Comparison of ENCODE assay signal across 11 cellular contexts in genomic region chr18:62898359-62898758, GRCh38.
DNase-seq lines count a peak whose midpoint lies in the region; ATAC-seq and TF ChIP-seq lines count a peak whose summit lies in the region.
"Had no signal": no experiment of that assay in that cellular context is flagged by ENCODE, and none has a peak within 500 bp of the region (broad histone marks: within the 10 kb centered on the region; RNA-seq: fewer than 3 reads in every experiment).

No MANE protein-coding gene starts in this region.

- no peak overlapping the region for H3K4me3 Mint-ChIP-seq in activated CD8-positive, alpha-beta T cell treated with anti-CD3 and anti-CD28 coated beads for 36 hours
- no peak overlapping the region for H3K4me3 Mint-ChIP-seq in activated CD8-positive, alpha-beta T cell treated with anti-CD3 and anti-CD28 coated beads, Interleukin-2, amount 10 ng/mL, durations not matched to agents 7 days and 5 days

- H3K36me3 Mint-ChIP-seq in activated CD8-positive, alpha-beta T cell treated with anti-CD3 and anti-CD28 coated beads for 36 hours (ENCODE audit: low read depth): peaks cover 14% of the 10 kb centered on the region
- no peaks in the 10 kb centered on the region for H3K36me3 Mint-ChIP-seq in activated CD8-positive, alpha-beta T cell treated with anti-CD3 and anti-CD28 coated beads, Interleukin-2, amount 10 ng/mL, durations not matched to agents 7 days and 5 days (ENCODE audit: low read depth)

- H3K36me3 ChIP-seq in prostate gland: no peaks in the 10 kb centered on the region

- H3K4me3 ChIP-seq in prostate gland: no peak overlapping the region
- H3K4me3 ChIP-seq: A549 had no signal

- intact Hi-C loops in activated CD8-positive, alpha-beta T cell treated with anti-CD3 and anti-CD28 coated beads for 36 hours (cut with micrococcal nuclease): no loop called here
- intact Hi-C loops in prostate gland (cut with DNase I): no loop called here

- WGBS in prostate gland: 87% methylated on average over 2 of the region's 2 CpGs

- H3K4me1 ChIP-seq in prostate gland (replicated peaks): no peaks in the 10 kb centered on the region
- H3K4me1 ChIP-seq: A549 had no signal

- H3K4me1 Mint-ChIP-seq in activated CD8-positive, alpha-beta T cell treated with anti-CD3 and anti-CD28 coated beads for 36 hours (ENCODE audit: low read depth): peaks cover 2% of the 10 kb centered on the region
- H3K4me1 Mint-ChIP-seq in activated CD8-positive, alpha-beta T cell treated with anti-CD3 and anti-CD28 coated beads, Interleukin-2, amount 10 ng/mL, durations not matched to agents 7 days and 5 days (ENCODE audit: low read depth): no peaks in the 10 kb centered on the region

- no peak overlapping the region for H3K27ac ChIP-seq in prostate gland
- H3K27ac ChIP-seq: A549 had no signal

- TF ChIP-seq CTCF in activated CD8-positive, alpha-beta T cell treated with anti-CD3 and anti-CD28 coated beads for 36 hours (IDR thresholded peaks at IDR 0.05): no peak
- TF ChIP-seq CTCF in prostate gland (IDR thresholded peaks at IDR 0.05): no peak

- DNase-seq in activated CD8-positive, alpha-beta T cell treated with anti-CD3 and anti-CD28 coated beads for 36 hours: peak; percentile 17
- DNase-seq in activated CD8-positive, alpha-beta T cell treated with anti-CD3 and anti-CD28 coated beads, Interleukin-2, amount 10 ng/mL, durations not matched to agents 7 days and 5 days: no peak
- DNase-seq in kidney tubule cell (ENCODE audit: low spot score): peak; percentile 77
- DNase-seq in DMS114 treated with DMSO at 0.1 percent for 48 hours (lab: John Stamatoyannopoulos, UW; ENCODE audit: unreplicated experiment): no peak
- no peak for DNase-seq in prostate gland (ENCODE audit: low spot score)
- DNase-seq in MV-4-11 (lab: John Stamatoyannopoulos, UW): no peak
- DNase-seq: left ventricle myocardium superior, NCI-H1105 had no signal

- ATAC-seq in activated CD8-positive, alpha-beta T cell treated with anti-CD3 and anti-CD28 coated beads for 36 hours: peak; percentile 61
- no peak for ATAC-seq in activated CD8-positive, alpha-beta T cell treated with anti-CD3 and anti-CD28 coated beads, Interleukin-2, amount 10 ng/mL, durations not matched to agents 7 days and 5 days
- ATAC-seq in GM21723 (IDR thresholded peaks at IDR 0.05; ENCODE audit: unreplicated experiment) (peak; percentile 80), HG03354 (IDR thresholded peaks at IDR 0.05; ENCODE audit: poor library complexity, severe bottlenecking, unreplicated experiment) (peak; percentile 99)
- ATAC-seq: A549, left ventricle myocardium superior had no signal

- no peaks in the 10 kb centered on the region for H3K27me3 ChIP-seq in prostate gland (replicated peaks; ENCODE audit: insufficient read depth)

- H3K27ac Mint-ChIP-seq in activated CD8-positive, alpha-beta T cell treated with anti-CD3 and anti-CD28 coated beads for 36 hours: no peak overlapping the region
- H3K27ac Mint-ChIP-seq in activated CD8-positive, alpha-beta T cell treated with anti-CD3 and anti-CD28 coated beads, Interleukin-2, amount 10 ng/mL, durations not matched to agents 7 days and 5 days: no peak overlapping the region

- TF ChIP-seq POLR2A in prostate gland (IDR thresholded peaks at IDR 0.05): no peak

- CTCF ChIA-PET in activated CD8-positive, alpha-beta T cell treated with anti-CD3 and anti-CD28 coated beads for 36 hours (lab: Charles Lee): interaction anchor here (1.6 kb wide), 1 partner anchor 60 kb away, joined by 3 read pairs; no protein-coding TSS in a partner anchor
- CTCF ChIA-PET in activated CD8-positive, alpha-beta T cell treated with anti-CD3 and anti-CD28 coated beads, Interleukin-2, amount 10 ng/mL, durations not matched to agents 7 days and 5 days (lab: Charles Lee): interaction anchor here (1.3 kb wide), 1 partner anchor 118 kb away, joined by 3 read pairs; no protein-coding TSS in a partner anchor

- H3K9me3 Mint-ChIP-seq in activated CD8-positive, alpha-beta T cell treated with anti-CD3 and anti-CD28 coated beads for 36 hours: no peaks in the 10 kb centered on the region
- H3K9me3 Mint-ChIP-seq in activated CD8-positive, alpha-beta T cell treated with anti-CD3 and anti-CD28 coated beads, Interleukin-2, amount 10 ng/mL, durations not matched to agents 7 days and 5 days (ENCODE audit: insufficient read depth): no peaks in the 10 kb centered on the region

- no peaks in the 10 kb centered on the region for H3K27me3 Mint-ChIP-seq in activated CD8-positive, alpha-beta T cell treated with anti-CD3 and anti-CD28 coated beads for 36 hours
- H3K27me3 Mint-ChIP-seq in activated CD8-positive, alpha-beta T cell treated with anti-CD3 and anti-CD28 coated beads, Interleukin-2, amount 10 ng/mL, durations not matched to agents 7 days and 5 days (ENCODE audit: low read depth): no peaks in the 10 kb centered on the region

- POLR2A ChIA-PET in activated CD8-positive, alpha-beta T cell treated with anti-CD3 and anti-CD28 coated beads for 36 hours (lab: Charles Lee): no interaction called here
- POLR2A ChIA-PET in activated CD8-positive, alpha-beta T cell treated with anti-CD3 and anti-CD28 coated beads, Interleukin-2, amount 10 ng/mL, durations not matched to agents 7 days and 5 days (lab: Charles Lee): no interaction called here

- no peaks in the 10 kb centered on the region for H3K9me3 ChIP-seq in prostate gland
- H3K9me3 ChIP-seq: A549 had no signal

Comparison
In these comparisons a context has a peak if more than half of its experiments do, and no peak if none do; other contexts are left out.
1. DNase-seq: peak in activated CD8-positive, alpha-beta T cell treated with anti-CD3 and anti-CD28 coated beads for 36 hours (single experiment) and kidney tubule cell (single experiment); none in activated CD8-positive, alpha-beta T cell treated with anti-CD3 and anti-CD28 coated beads, Interleukin-2, amount 10 ng/mL, durations not matched to agents 7 days and 5 days (single experiment), DMS114 treated with DMSO at 0.1 percent for 48 hours (single experiment), prostate gland (single experiment) and MV-4-11 (single experiment).